In the genomic region with DNA sequence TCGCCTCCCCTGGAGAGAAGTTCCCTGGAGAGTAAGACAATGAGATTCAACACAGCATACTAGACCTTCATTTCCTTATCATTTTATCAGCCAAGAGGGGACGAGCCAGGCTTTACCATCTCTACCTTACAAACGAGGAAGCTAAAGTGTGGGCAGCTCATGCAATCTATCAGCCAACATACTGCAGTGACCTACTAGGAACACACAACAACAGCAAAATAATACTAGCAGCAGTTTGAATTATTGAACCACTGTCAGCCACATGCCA, we compare ENCODE assay signal across 26 cellular contexts.
"Had no signal": no experiment of that assay in that cellular context is flagged by ENCODE, and none has a peak within 500 bp of the region (broad histone marks: within the 10 kb centered on the region; RNA-seq: fewer than 3 reads in every experiment).

No MANE protein-coding gene starts in this region.

- H3K9me3 Mint-ChIP-seq: activated CD4-positive, alpha-beta T cell treated with anti-CD3 and anti-CD28 coated beads, Interleukin-2, amount 10 ng/mL, durations not matched to agents 24 days and 14 days; activated naive CD8-positive, alpha-beta T cell treated with anti-CD3 and anti-CD28 coated beads for 36 hours; central memory CD8-positive, alpha-beta T cell; T-helper 1 cell treated with Interleukin-12 subunit alpha and Interleukin-12 subunit beta and Interleukin-4 antibody, amounts not matched to agents 30 μg/mL and 1 μg/mL, for 36 hours; T-helper 2 cell treated with Interferon-gamma antibody and Interleukin-4, amounts not matched to agents 5 μg/mL and 100 μg/mL, for 36 hours had no signal

- H3K36me3 Mint-ChIP-seq: activated naive CD8-positive, alpha-beta T cell treated with anti-CD3 and anti-CD28 coated beads for 36 hours had no signal

- ATAC-seq: K562 had no signal

- H3K4me3 Mint-ChIP-seq: activated CD4-positive, alpha-beta T cell treated with anti-CD3 and anti-CD28 coated beads, Interleukin-2, amount 10 ng/mL, durations not matched to agents 24 days and 14 days; activated naive CD8-positive, alpha-beta T cell treated with anti-CD3 and anti-CD28 coated beads for 36 hours; central memory CD8-positive, alpha-beta T cell; T-helper 1 cell treated with Interleukin-12 subunit alpha and Interleukin-12 subunit beta and Interleukin-4 antibody, amounts not matched to agents 30 μg/mL and 1 μg/mL, for 36 hours; T-helper 2 cell treated with Interferon-gamma antibody and Interleukin-4, amounts not matched to agents 5 μg/mL and 100 μg/mL, for 36 hours had no signal

- H3K4me1 Mint-ChIP-seq: activated CD4-positive, alpha-beta T cell treated with anti-CD3 and anti-CD28 coated beads, Interleukin-2, amount 10 ng/mL, durations not matched to agents 24 days and 14 days; activated naive CD8-positive, alpha-beta T cell treated with anti-CD3 and anti-CD28 coated beads for 36 hours; central memory CD8-positive, alpha-beta T cell had no signal

- DNase-seq: activated CD4-positive, alpha-beta T cell treated with anti-CD3 and anti-CD28 coated beads, Interleukin-2, amount 10 ng/mL, durations not matched to agents 24 days and 14 days; activated CD4-positive, alpha-beta T cell treated with anti-CD3 and anti-CD28 coated beads, Interleukin-2, amount 50 U/mL, for 4 hours; activated effector memory CD4-positive, alpha-beta T cell treated with Interleukin-2 at 50 U/mL for 16 hours; activated naive CD4-positive, alpha-beta T cell treated with anti-CD3 and anti-CD28 coated beads, Interleukin-2, amount 50 U/mL, for 16 hours; activated naive CD8-positive, alpha-beta T cell treated with anti-CD3 and anti-CD28 coated beads for 36 hours; activated T-cell treated with anti-CD3 and anti-CD28 coated beads for 4 hours; activated T-cell treated with anti-CD3 and anti-CD28 coated beads, Interleukin-2, amount 50 U/mL, for 48 hours; amniotic stem cell; aorta; IMR-90; NCI-H1092; NCI-H1436 treated with DMSO at 0.1 percent for 48 hours; NCI-H1694 treated with DMSO at 0.1 percent for 48 hours; NCI-H2029; NCI-H2171; NCI-H510A; NCI-H526; NCI-H748 treated with DMSO at 0.1 percent for 48 hours; NK-92 treated with Interleukin-12 subunit alpha and Interleukin-12 subunit beta, amount 100 ng/mL, for 24 hours; OCI-M1; SHP77; SK-N-SH had no signal

- H3K27ac Mint-ChIP-seq: activated CD4-positive, alpha-beta T cell treated with anti-CD3 and anti-CD28 coated beads, Interleukin-2, amount 10 ng/mL, durations not matched to agents 24 days and 14 days; activated naive CD8-positive, alpha-beta T cell treated with anti-CD3 and anti-CD28 coated beads for 36 hours; T-helper 1 cell treated with Interleukin-12 subunit alpha and Interleukin-12 subunit beta and Interleukin-4 antibody, amounts not matched to agents 30 μg/mL and 1 μg/mL, for 36 hours; T-helper 2 cell treated with Interferon-gamma antibody and Interleukin-4, amounts not matched to agents 5 μg/mL and 100 μg/mL, for 36 hours had no signal
